ENCODE assay signal across 2 cellular contexts in the genomic region with DNA sequence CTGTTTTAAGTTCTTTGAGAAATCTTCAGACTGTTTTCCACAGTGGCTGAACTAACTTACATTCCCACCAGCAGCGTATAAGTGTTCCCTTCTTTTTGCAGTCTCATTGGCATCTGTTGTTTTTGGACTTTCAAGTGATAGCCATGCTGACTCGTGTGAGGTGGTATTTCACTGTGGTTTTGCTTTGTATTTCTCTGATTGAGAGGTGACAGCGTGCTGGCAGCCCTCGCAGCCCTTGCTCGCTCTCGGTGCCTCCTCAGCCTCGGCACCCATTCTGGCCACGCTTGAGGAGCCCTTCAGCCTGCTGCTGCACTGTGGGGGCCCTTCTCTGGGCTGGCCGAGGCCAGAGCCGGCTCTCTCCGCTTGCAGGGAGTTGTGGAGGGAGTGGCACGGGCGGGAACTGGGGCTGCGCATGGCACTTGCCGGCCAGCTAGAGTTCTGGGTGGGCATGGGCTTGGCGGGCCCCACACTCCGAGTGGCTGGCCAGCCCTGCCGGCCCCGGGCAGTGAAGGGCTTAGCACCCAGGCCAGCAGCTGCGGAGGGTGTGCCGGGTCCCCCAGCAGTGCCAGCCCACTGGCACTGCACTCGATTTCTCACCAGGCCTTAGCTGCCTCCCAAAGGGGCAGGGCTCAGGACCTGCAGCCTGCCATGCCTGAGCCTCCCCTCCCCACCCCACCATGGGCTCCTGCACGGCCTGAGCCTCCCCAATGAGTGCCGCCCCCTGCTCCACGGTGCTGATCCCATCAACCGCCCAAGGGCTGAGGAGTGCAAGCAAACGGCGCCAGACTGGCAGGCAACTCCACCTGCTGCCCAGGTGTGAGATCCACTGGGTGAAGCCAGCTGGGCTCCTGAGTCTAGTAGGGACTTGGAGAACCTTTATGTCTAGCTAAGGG.
A peak's percentile ranks its signal among the peaks of the same experiment; 100 is the strongest.
TF ChIP-seq lines count a peak whose summit lies in the region.

No MANE protein-coding gene starts in this region.

TF ChIP-seq in SK-N-SH, 30 proteins besides CTCF, POLR2A, EP300 and RAD21:
- TF ChIP-seq FOSL2 (IDR thresholded peaks at IDR 0.05; ENCODE audit: borderline replicate concordance, low read depth) (no peak), NRF1 (IDR thresholded peaks at IDR 0.05; ENCODE audit: low read depth, low read length) (no peak)
- TF ChIP-seq, protein P1, sequence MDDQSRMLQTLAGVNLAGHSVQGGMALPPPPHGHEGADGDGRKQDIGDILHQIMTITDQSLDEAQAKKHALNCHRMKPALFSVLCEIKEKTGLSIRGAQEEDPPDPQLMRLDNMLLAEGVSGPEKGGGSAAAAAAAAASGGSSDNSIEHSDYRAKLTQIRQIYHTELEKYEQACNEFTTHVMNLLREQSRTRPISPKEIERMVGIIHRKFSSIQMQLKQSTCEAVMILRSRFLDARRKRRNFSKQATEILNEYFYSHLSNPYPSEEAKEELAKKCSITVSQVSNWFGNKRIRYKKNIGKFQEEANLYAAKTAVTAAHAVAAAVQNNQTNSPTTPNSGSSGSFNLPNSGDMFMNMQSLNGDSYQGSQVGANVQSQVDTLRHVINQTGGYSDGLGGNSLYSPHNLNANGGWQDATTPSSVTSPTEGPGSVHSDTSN (IDR thresholded peaks at IDR 0.05), result 0 out of 2 replicates have a peak, but pooled peaks have one; percentile 19

TF ChIP-seq in SK-N-SH treated with all-trans-retinoic acid at 6 μM for 48 hours, 23 proteins besides CTCF, POLR2A, EP300 and RAD21:
- TF ChIP-seq ISL1 (CRISPR knock-in tag; IDR thresholded peaks at IDR 0.05), result no peak
- no peak for TF ChIP-seq ZC3H10 (CRISPR knock-in tag; IDR thresholded peaks at IDR 0.05)
- no peak for TF ChIP-seq ZFP3 (CRISPR knock-in tag; IDR thresholded peaks at IDR 0.05)
- TF ChIP-seq TOX (CRISPR knock-in tag; IDR thresholded peaks at IDR 0.05; ENCODE audit: borderline replicate concordance), result no peak
